In genomic region chr2:45675130-45675812, GRCh38 we compare ENCODE assay signal across 11 cellular contexts. TPM values are rescaled to one million over a fixed set of nuclear protein-coding genes. Genes with fewer than 3 reads are reported as not detected.
A peak's percentile ranks its signal among the peaks of the same experiment; 100 is the strongest.
DNase-seq lines count a peak whose midpoint lies in the region; ATAC-seq, FAIRE-seq and TF ChIP-seq lines count a peak whose summit lies in the region.
"Had no signal": no experiment of that assay in that cellular context is flagged by ENCODE, and none has a peak within 500 bp of the region (broad histone marks: within the 10 kb centered on the region; RNA-seq: fewer than 3 reads in every experiment).

No MANE protein-coding gene starts in this region.

- H3K36me3 Mint-ChIP-seq in natural killer cell: no peaks in the 10 kb centered on the region

- no peaks in the 10 kb centered on the region for H3K9me3 ChIP-seq in right cardiac atrium (ENCODE audit: control insufficient read depth, low read length)
- H3K9me3 ChIP-seq: thoracic aorta had no signal

- H3K27ac ChIP-seq in VCaP (peak overlapping the region; percentile 80), right cardiac atrium (ENCODE audit: low read length) (peak overlapping the region; percentile 28), skin epidermis (peak overlapping the region in 19 of 21 experiments; percentile 15 to 85 (median 65))
- H3K27ac ChIP-seq: thoracic aorta had no signal

- H3K27me3 ChIP-seq in right cardiac atrium (ENCODE audit: control insufficient read depth, insufficient read depth): no peaks in the 10 kb centered on the region

- H3K4me1 ChIP-seq in right cardiac atrium (ENCODE audit: control insufficient read depth, insufficient read depth, low read length): peaks cover 11% of the 10 kb centered on the region

- H3K4me3 ChIP-seq in right cardiac atrium (ENCODE audit: low read length) (no peak overlapping the region), skin epidermis (no peak overlapping the region)
- H3K4me3 ChIP-seq: thoracic aorta had no signal

- intact Hi-C loops in right cardiac atrium (cut with DNase I) (no loop called here), natural killer cell (cut with micrococcal nuclease) (no loop called here)

- 45% methylated on average over 8 of the region's 8 CpGs for WGBS in right cardiac atrium

- TF ChIP-seq CTCF in VCaP (conservative IDR thresholded peaks at IDR 0.05): no peak
- TF ChIP-seq CTCF in natural killer cell (IDR thresholded peaks at IDR 0.05): no peak

- no peak for FAIRE-seq in frontal cortex (lab: Jason Lieb, UNC)

- H3K27me3 Mint-ChIP-seq in natural killer cell (ENCODE audit: low read depth in 2 of 2): no peaks in the 10 kb centered on the region
- H3K27me3 Mint-ChIP-seq: activated CD4-positive, alpha-beta T cell treated with anti-CD3 and anti-CD28 coated beads for 36 hours had no signal

- peaks cover 0 to 6% of the 10 kb centered on the region in 2 donors for H3K4me1 Mint-ChIP-seq in natural killer cell

- DNase-seq in HPDE6-E6E7 (ENCODE audit: extremely low spot score): peak; percentile 33
- peak; percentile 30 to 64 (median 39) for DNase-seq in right cardiac atrium
- DNase-seq in frontal cortex (ENCODE audit: low spot score in 2 of 2): no peak
- no peak for DNase-seq in natural killer cell
- no peak for DNase-seq in activated CD8-positive, alpha-beta memory T cell treated with anti-CD3 and anti-CD28 coated beads, Interleukin-2, amount 50 U/mL, for 48 hours
- DNase-seq: activated CD4-positive, alpha-beta T cell treated with anti-CD3 and anti-CD28 coated beads for 36 hours; NK-92 treated with Interleukin-12 subunit alpha and Interleukin-12 subunit beta, amount 100 ng/mL, for 24 hours had no signal

- ATAC-seq in right cardiac atrium (peak; percentile 64 to 74), GM19452 (IDR thresholded peaks at IDR 0.05; ENCODE audit: unreplicated experiment) (no peak), natural killer cell (no peak)
- ATAC-seq: activated CD4-positive, alpha-beta T cell treated with anti-CD3 and anti-CD28 coated beads for 36 hours had no signal

- H3K27ac Mint-ChIP-seq in natural killer cell: no peak overlapping the region
- H3K27ac Mint-ChIP-seq: activated CD4-positive, alpha-beta T cell treated with anti-CD3 and anti-CD28 coated beads for 36 hours had no signal

- no peaks in the 10 kb centered on the region for H3K9me3 Mint-ChIP-seq in natural killer cell

- no peak overlapping the region for H3K4me3 Mint-ChIP-seq in natural killer cell
- H3K4me3 Mint-ChIP-seq: activated CD4-positive, alpha-beta T cell treated with anti-CD3 and anti-CD28 coated beads for 36 hours had no signal

RNA-seq across cellular contexts. Expression of gene PRKCE, which starts 23.8 kb away (rescaled TPM):
- total RNA-seq in right cardiac atrium (10 to 100 TPM; 17.0 to 19.7 (median 19.1) TPM), frontal cortex (62.8 TPM), natural killer cell (10 to 100 TPM; 35.2 to 42.1 (median 38.6) TPM)
- 5.5 TPM for polyA plus RNA-seq in right cardiac atrium

Comparison
In these comparisons a context has a peak if more than half of its experiments do, and no peak if none do; other contexts are left out.
1. DNase-seq: peak in HPDE6-E6E7 (single experiment) and right cardiac atrium (3 of 3); none in frontal cortex (0 of 2), natural killer cell (single experiment) and activated CD8-positive, alpha-beta memory T cell treated with anti-CD3 and anti-CD28 coated beads, Interleukin-2, amount 50 U/mL, for 48 hours (single experiment).
2. H3K27ac ChIP-seq: peak in every context shown above with its lines; median percentile 80 in VCaP; 65 in skin epidermis; 28 in right cardiac atrium.
3. ATAC-seq: peak in right cardiac atrium (2 of 2); none in GM19452 (single experiment) and natural killer cell (0 of 3).